ENCODE assay signal across 13 cellular contexts in genomic region chr6:161037873-161038228, GRCh38. TPM values are rescaled to one million over a fixed set of nuclear protein-coding genes. Genes with fewer than 3 reads are reported as not detected.
A peak's percentile ranks its signal among the peaks of the same experiment; 100 is the strongest.
DNase-seq lines count a peak whose midpoint lies in the region; ATAC-seq and TF ChIP-seq lines count a peak whose summit lies in the region.
"Had no signal": no experiment of that assay in that cellular context is flagged by ENCODE, and none has a peak within 500 bp of the region (broad histone marks: within the 10 kb centered on the region; RNA-seq: fewer than 3 reads in every experiment).

No MANE protein-coding gene starts in this region.

- H4K20me1 ChIP-seq in HCT116 (ENCODE audit: insufficient read depth) (no peaks in the 10 kb centered on the region), fibroblast of lung (ENCODE audit: control insufficient read depth, extremely low read depth, insufficient read depth, low read length) (no peaks in the 10 kb centered on the region), smooth muscle cell (ENCODE audit: low read depth) (no peaks in the 10 kb centered on the region)

- H3K27me3 ChIP-seq in HCT116 (ENCODE audit: insufficient read depth, low read length) (no peaks in the 10 kb centered on the region), fibroblast of lung (ENCODE audit: control insufficient read depth, insufficient read depth, low read length) (no peaks in the 10 kb centered on the region), smooth muscle cell (ENCODE audit: low read depth) (no peaks in the 10 kb centered on the region)

- H3K79me2 ChIP-seq in HCT116 (ENCODE audit: insufficient read depth, low read length), result peaks cover 7% of the 10 kb centered on the region; the same call in 1 of the 2 replicates
- peaks cover 3% of the 10 kb centered on the region for H3K79me2 ChIP-seq in fibroblast of lung (ENCODE audit: control insufficient read depth, insufficient read depth, low read length)
- peaks cover 34% of the 10 kb centered on the region for H3K79me2 ChIP-seq in smooth muscle cell (ENCODE audit: low read depth)

- WGBS in smooth muscle cell (ENCODE audit: low lambda C conversion rate), result 91% methylated on average over 2 of the region's 2 CpGs

- H3K36me3 Mint-ChIP-seq in T-helper 17 cell (ENCODE audit: low read depth), result peaks cover 13% of the 10 kb centered on the region

- H3K4me3 Mint-ChIP-seq in T-helper 17 cell, result peak overlapping the region; percentile 15
- H3K4me3 Mint-ChIP-seq: activated T-helper 1 cell treated with anti-CD3 and anti-CD28 coated beads, Interleukin-12 subunit alpha, Interleukin-12 subunit beta, Interleukin-2, Interleukin-4 antibody, amounts not matched to agents 30 ng/mL and 10 ng/mL and 1 ng/mL, durations not matched to agents 14 hours and 24 hours and 36 hours; memory B cell; T-helper 1 cell treated with Interleukin-12 subunit alpha and Interleukin-12 subunit beta and Interleukin-4 antibody, amounts not matched to agents 30 μg/mL and 1 μg/mL, for 36 hours had no signal

- H3K9me3 ChIP-seq in HCT116 (ENCODE audit: control insufficient read depth in 1 of 2, insufficient read depth in 1 of 2, low read depth in 1 of 2, low read length in 2 of 2) (no peaks in the 10 kb centered on the region), T-helper 17 cell (ENCODE audit: control insufficient read depth, low read length, poor library complexity, severe bottlenecking) (no peaks in the 10 kb centered on the region), fibroblast of lung (ENCODE audit: control insufficient read depth, insufficient read depth, low read depth, low read length) (no peaks in the 10 kb centered on the region), smooth muscle cell (replicated peaks; ENCODE audit: low read depth) (no peaks in the 10 kb centered on the region)

- CTCF ChIA-PET in HCT116 (lab: Charles Lee), result no interaction called here

- H3K9me2 ChIP-seq in HCT116 (ENCODE audit: insufficient read depth), result no peaks in the 10 kb centered on the region

- no peak for TF ChIP-seq POLR2A in HCT116 (IDR thresholded peaks at IDR 0.05; ENCODE audit: borderline replicate concordance, extremely low read depth, insufficient read depth, insufficient read length)

- intact Hi-C loops in HCT116 (cut with micrococcal nuclease), result no loop called here

- H3K27me3 Mint-ChIP-seq in T-helper 17 cell, result no peaks in the 10 kb centered on the region
- H3K27me3 Mint-ChIP-seq: memory B cell had no signal

- TF ChIP-seq RAD21 in HCT116 (IDR thresholded peaks at IDR 0.05; ENCODE audit: low read depth), result no peak

- DNase-seq in HCT116 (ENCODE audit: low read depth, low spot score), result no peak
- DNase-seq in T-helper 17 cell, result no peak
- no peak for DNase-seq in fibroblast of lung (ENCODE audit: low read depth in 2 of 2)
- DNase-seq in smooth muscle cell (lab: John Stamatoyannopoulos, UW; ENCODE audit: unreplicated experiment), result no peak
- DNase-seq in NCI-H82 treated with DMSO at 0.1 percent for 48 hours (lab: John Stamatoyannopoulos, UW; ENCODE audit: unreplicated experiment), result no peak
- no peak for DNase-seq in activated CD8-positive, alpha-beta memory T cell treated with anti-CD3 and anti-CD28 coated beads, Interleukin-2, amount 50 U/mL, for 4 hours
- DNase-seq in NCI-H1048 (lab: John Stamatoyannopoulos, UW), result no peak
- DNase-seq: activated CD4-positive, alpha-beta T cell treated with anti-CD3 and anti-CD28 coated beads for 4 hours; stimulated activated CD8-positive, alpha-beta memory T cell treated with anti-CD3 and anti-CD28 coated beads, Interleukin-4, amount 100 ng/mL, for 48 hours had no signal

- H3K4me2 ChIP-seq in HCT116 (ENCODE audit: low read length), result peak overlapping the region; percentile 12
- no peak overlapping the region for H3K4me2 ChIP-seq in fibroblast of lung (ENCODE audit: extremely low read depth, insufficient read depth, low read length)
- H3K4me2 ChIP-seq in smooth muscle cell, result peak overlapping the region; percentile 20

- H3K4me1 ChIP-seq in HCT116 (ENCODE audit: control insufficient read depth in 1 of 2, insufficient read depth in 2 of 2, low read length in 2 of 2), result peaks cover 4 to 16% of the 10 kb centered on the region in 2 experiments
- H3K4me1 ChIP-seq in fibroblast of lung (ENCODE audit: control insufficient read depth, extremely low read depth, insufficient read depth, low read length), result peaks cover 11% of the 10 kb centered on the region
- H3K4me1 ChIP-seq in smooth muscle cell (ENCODE audit: low read depth), result peaks cover 10% of the 10 kb centered on the region

- TF ChIP-seq CTCF in HCT116 (IDR thresholded peaks at IDR 0.05 in 2 of 3, conservative IDR thresholded peaks at IDR 0.05 in 1 of 3; ENCODE audit: borderline replicate concordance in 1 of 3, insufficient read depth in 1 of 3, low read depth in 2 of 3, low read length in 2 of 3) (no peak; a peak in 1 of 6 replicates), fibroblast of lung (conservative IDR thresholded peaks at IDR 0.05 in 1 of 2, IDR thresholded peaks at IDR 0.05 in 1 of 2; ENCODE audit: low read depth in 1 of 2, low read length in 2 of 2) (no peak), smooth muscle cell (IDR thresholded peaks at IDR 0.05; ENCODE audit: borderline replicate concordance, insufficient read depth, poor library complexity, severe bottlenecking) (no peak)

- POLR2A ChIA-PET in HCT116 (lab: Charles Lee), result no interaction called here

- no peak overlapping the region for H3K4me3 ChIP-seq in HCT116 (replicated peaks in 1 of 2; ENCODE audit: low read depth in 1 of 2, low read length in 2 of 2)
- H3K4me3 ChIP-seq in fibroblast of lung (replicated peaks in 1 of 4; ENCODE audit: control extremely low read depth in 1 of 4, insufficient read depth in 1 of 4, low read depth in 3 of 4, low read length in 4 of 4), result no peak overlapping the region
- H3K4me3 ChIP-seq in smooth muscle cell, result no peak overlapping the region

- peaks cover 7% of the 10 kb centered on the region for H3F3A ChIP-seq in smooth muscle cell (ENCODE audit: low read depth)

- H2AFZ ChIP-seq in HCT116 (ENCODE audit: low read depth, low read length, poor library complexity, severe bottlenecking) (no peak overlapping the region), fibroblast of lung (ENCODE audit: low read length) (no peak overlapping the region), smooth muscle cell (ENCODE audit: low read depth) (no peak overlapping the region)

- H3K27ac ChIP-seq in HCT116 (ENCODE audit: low read depth, low read length) (peak overlapping the region; percentile 36; the same call in 1 of the 2 replicates), fibroblast of lung (ENCODE audit: insufficient read depth, low read length) (peak overlapping the region; percentile 62), smooth muscle cell (ENCODE audit: low read depth) (peak overlapping the region; percentile 98)
- H3K27ac ChIP-seq: C4-2B had no signal

- no TSS peak for BruUV-seq in HCT116 (replicated peaks; lab: Mats Ljungman, UMichigan)

- H3K36me3 ChIP-seq in HCT116 (ENCODE audit: control insufficient read depth in 1 of 2, insufficient read depth in 2 of 2, low read length in 2 of 2), result peaks cover 0 to 4% of the 10 kb centered on the region in 2 experiments; a peak in 1 of 4 replicates
- H3K36me3 ChIP-seq in fibroblast of lung (ENCODE audit: control insufficient read depth, insufficient read depth, low read length), result no peaks in the 10 kb centered on the region
- no peaks in the 10 kb centered on the region for H3K36me3 ChIP-seq in smooth muscle cell (ENCODE audit: low read depth)

- RAD21 ChIA-PET in HCT116 (lab: Charles Lee; ENCODE audit: low non-redundant PET in 1 of 2, low total read pairs in 2 of 2, uncharacterized antibody in 2 of 2, unreplicated experiment in 2 of 2), result no interaction called here

- H3K27ac Mint-ChIP-seq in T-helper 17 cell, result peak overlapping the region; percentile 78
- H3K27ac Mint-ChIP-seq: activated T-helper 1 cell treated with anti-CD3 and anti-CD28 coated beads, Interleukin-12 subunit alpha, Interleukin-12 subunit beta, Interleukin-2, Interleukin-4 antibody, amounts not matched to agents 30 ng/mL and 10 ng/mL and 1 ng/mL, durations not matched to agents 14 hours and 24 hours and 36 hours; memory B cell; T-helper 1 cell treated with Interleukin-12 subunit alpha and Interleukin-12 subunit beta and Interleukin-4 antibody, amounts not matched to agents 30 μg/mL and 1 μg/mL, for 36 hours had no signal

- H3K9ac ChIP-seq in HCT116 (ENCODE audit: low read length) (no peak overlapping the region), fibroblast of lung (ENCODE audit: insufficient read depth, low read length) (no peak overlapping the region), smooth muscle cell (ENCODE audit: low read depth) (peak overlapping the region; percentile 85)

- peaks cover 28% of the 10 kb centered on the region for H3K4me1 Mint-ChIP-seq in T-helper 17 cell

- no peak for ATAC-seq in HCT116
- ATAC-seq in T-helper 17 cell, result no peak

TF ChIP-seq in HCT116, 20 proteins besides CTCF, POLR2A, EP300 and RAD21:
- TF ChIP-seq ELF1 (IDR thresholded peaks at IDR 0.05; ENCODE audit: borderline replicate concordance, low read depth) (no peak), SIN3A (IDR thresholded peaks at IDR 0.05; ENCODE audit: low read depth) (0 out of 2 replicates have a peak, but pooled peaks have one; percentile 23), SP1 (IDR thresholded peaks at IDR 0.05; ENCODE audit: low read depth) (no peak), MAX (IDR thresholded peaks at IDR 0.05) (peak; percentile 39; the same call in 1 of the 2 replicates), SRF (IDR thresholded peaks at IDR 0.05; ENCODE audit: low read depth) (peak; percentile 38; the same call in 1 of the 2 replicates), FOSL1 (IDR thresholded peaks at IDR 0.05; ENCODE audit: low read depth) (no peak), YY1 (IDR thresholded peaks at IDR 0.05; ENCODE audit: extremely low read depth, insufficient replicate concordance, low read depth, low read length) (no peak)

RNA-seq across cellular contexts. Expression of gene MAP3K4, which starts 46.3 kb away (rescaled TPM):
- total RNA-seq in HCT116 (2021; ENCODE audit: unreplicated experiment) (46.5 TPM), T-helper 17 cell (100 to 1,000 TPM; 173 to 188 TPM), fibroblast of lung (35.2 and 44.4 TPM in 2 replicates), smooth muscle cell (26.8 and 29.5 TPM in 2 replicates)
- polyA plus RNA-seq in HCT116 (2012), result 18.1 and 21.6 TPM in 2 replicates
- polyA plus RNA-seq in fibroblast of lung (9.1 and 12.7 TPM in 2 replicates), smooth muscle cell (14.3 and 17.2 TPM in 2 replicates)
- polyA plus RNA-seq in fibroblast of lung (2012), result 8.4 and 10.7 TPM in 2 replicates
- polyA minus RNA-seq in fibroblast of lung (ENCODE audit: low replicate concordance), result 9.0 and 9.2 TPM in 2 replicates

Comparison
In these comparisons a context has a peak if more than half of its experiments do, and no peak if none do; other contexts are left out.
1. H3K27ac ChIP-seq: peak in every context shown above with its lines; median percentile 98 in smooth muscle cell; 62 in fibroblast of lung; 36 in HCT116.